Comparison of ENCODE assay signal across 8 cellular contexts in genomic region chr12:130839770-130840355, GRCh38. TPM values are rescaled to one million over a fixed set of nuclear protein-coding genes. Genes with fewer than 3 reads are reported as not detected.
DNase-seq lines count a peak whose midpoint lies in the region; ATAC-seq lines count a peak whose summit lies in the region.

No MANE protein-coding gene starts in this region.

- no peaks in the 10 kb centered on the region for H3K36me3 Mint-ChIP-seq in activated naive CD4-positive, alpha-beta T cell treated with anti-CD3 and anti-CD28 coated beads for 36 hours (ENCODE audit: low read depth)
- H3K36me3 Mint-ChIP-seq in activated T-helper 1 cell treated with anti-CD3 and anti-CD28 coated beads, Interleukin-12 subunit alpha, Interleukin-12 subunit beta, Interleukin-2, Interleukin-4 antibody, amounts not matched to agents 30 ng/mL and 10 ng/mL and 1 ng/mL, durations not matched to agents 14 hours and 24 hours and 36 hours (ENCODE audit: low read depth), result no peaks in the 10 kb centered on the region

- intact Hi-C loops in activated naive CD4-positive, alpha-beta T cell treated with anti-CD3 and anti-CD28 coated beads for 36 hours (cut with micrococcal nuclease), result loop anchor here (1.0 to 2.0 kb wide), 2 partner anchors 21 to 31 kb away; no protein-coding TSS in a partner anchor
- intact Hi-C loops in activated T-helper 1 cell treated with anti-CD3 and anti-CD28 coated beads, Interleukin-12 subunit alpha, Interleukin-12 subunit beta, Interleukin-2, Interleukin-4 antibody, amounts not matched to agents 30 ng/mL and 10 ng/mL and 1 ng/mL, durations not matched to agents 14 hours and 24 hours and 36 hours (cut with micrococcal nuclease), result loop anchor here (1.0 to 5.0 kb wide), 4 partner anchors 14 to 78 kb away; no protein-coding TSS in a partner anchor

- H3K9me3 ChIP-seq in thymus (ENCODE audit: control insufficient read depth), result no peaks in the 10 kb centered on the region

- CTCF ChIA-PET in activated naive CD4-positive, alpha-beta T cell treated with anti-CD3 and anti-CD28 coated beads for 36 hours (lab: Charles Lee), result interaction anchor here (0.6 to 4.8 kb wide), 2 partner anchors 14 to 17 kb away, joined by 3 to 29 read pairs; no protein-coding TSS in a partner anchor

- H3K9me3 Mint-ChIP-seq in activated naive CD4-positive, alpha-beta T cell treated with anti-CD3 and anti-CD28 coated beads for 36 hours, result no peaks in the 10 kb centered on the region
- H3K9me3 Mint-ChIP-seq in activated T-helper 1 cell treated with anti-CD3 and anti-CD28 coated beads, Interleukin-12 subunit alpha, Interleukin-12 subunit beta, Interleukin-2, Interleukin-4 antibody, amounts not matched to agents 30 ng/mL and 10 ng/mL and 1 ng/mL, durations not matched to agents 14 hours and 24 hours and 36 hours, result no peaks in the 10 kb centered on the region

- H3K27ac ChIP-seq in layer of hippocampus (ENCODE audit: low read depth, low read length) (peak overlapping the region; percentile 4), thymus (ENCODE audit: low read depth) (no peak overlapping the region)

- ATAC-seq in HG03469 (IDR thresholded peaks at IDR 0.05; ENCODE audit: unreplicated experiment) (no peak), HG02884 (IDR thresholded peaks at IDR 0.05; ENCODE audit: unreplicated experiment) (no peak)

- DNase-seq in activated naive CD4-positive, alpha-beta T cell treated with anti-CD3 and anti-CD28 coated beads for 36 hours, result no peak
- no peak for DNase-seq in activated naive CD4-positive, alpha-beta T cell (lab: John Stamatoyannopoulos, UW)
- no peak for DNase-seq in activated T-helper 1 cell treated with anti-CD3 and anti-CD28 coated beads, Interleukin-12 subunit alpha, Interleukin-12 subunit beta, Interleukin-2, Interleukin-4 antibody, amounts not matched to agents 30 ng/mL and 10 ng/mL and 1 ng/mL, durations not matched to agents 14 hours and 24 hours and 36 hours (ENCODE audit: low spot score)
- DNase-seq in stimulated activated CD4-positive, alpha-beta T cell treated with anti-CD3 and anti-CD28 coated beads, Interleukin-2, amount 100 ng/mL, for 24 hours, result no peak

- H3K27me3 Mint-ChIP-seq in activated naive CD4-positive, alpha-beta T cell treated with anti-CD3 and anti-CD28 coated beads for 36 hours (ENCODE audit: low read depth), result no peaks in the 10 kb centered on the region
- H3K27me3 Mint-ChIP-seq in activated T-helper 1 cell treated with anti-CD3 and anti-CD28 coated beads, Interleukin-12 subunit alpha, Interleukin-12 subunit beta, Interleukin-2, Interleukin-4 antibody, amounts not matched to agents 30 ng/mL and 10 ng/mL and 1 ng/mL, durations not matched to agents 14 hours and 24 hours and 36 hours (ENCODE audit: insufficient read depth), result no peaks in the 10 kb centered on the region

- peak overlapping the region; percentile 21 for H3K27ac Mint-ChIP-seq in activated naive CD4-positive, alpha-beta T cell treated with anti-CD3 and anti-CD28 coated beads for 36 hours
- H3K27ac Mint-ChIP-seq in activated T-helper 1 cell treated with anti-CD3 and anti-CD28 coated beads, Interleukin-12 subunit alpha, Interleukin-12 subunit beta, Interleukin-2, Interleukin-4 antibody, amounts not matched to agents 30 ng/mL and 10 ng/mL and 1 ng/mL, durations not matched to agents 14 hours and 24 hours and 36 hours, result no peak overlapping the region

- 81% methylated on average over 11 of the region's 11 CpGs for WGBS in thymus

- peaks cover 29% of the 10 kb centered on the region for H3K4me1 Mint-ChIP-seq in activated naive CD4-positive, alpha-beta T cell treated with anti-CD3 and anti-CD28 coated beads for 36 hours (ENCODE audit: low read depth)
- peaks cover 25% of the 10 kb centered on the region for H3K4me1 Mint-ChIP-seq in activated T-helper 1 cell treated with anti-CD3 and anti-CD28 coated beads, Interleukin-12 subunit alpha, Interleukin-12 subunit beta, Interleukin-2, Interleukin-4 antibody, amounts not matched to agents 30 ng/mL and 10 ng/mL and 1 ng/mL, durations not matched to agents 14 hours and 24 hours and 36 hours (ENCODE audit: low read depth)

- no peaks in the 10 kb centered on the region for H3K36me3 ChIP-seq in thymus (ENCODE audit: control insufficient read depth, insufficient read depth)

- H3K27me3 ChIP-seq in layer of hippocampus (ENCODE audit: control insufficient read depth, insufficient read depth, low read length), result no peaks in the 10 kb centered on the region
- H3K27me3 ChIP-seq in thymus (ENCODE audit: control insufficient read depth, insufficient read depth), result no peaks in the 10 kb centered on the region

- H3K4me3 ChIP-seq in thymus (ENCODE audit: low read length), result peak overlapping the region; percentile 94

- H3K4me1 ChIP-seq in thymus (ENCODE audit: control insufficient read depth, insufficient read depth, low read length), result peaks cover 3% of the 10 kb centered on the region

- peak overlapping the region; percentile 70 for H3K4me3 Mint-ChIP-seq in activated naive CD4-positive, alpha-beta T cell treated with anti-CD3 and anti-CD28 coated beads for 36 hours
- H3K4me3 Mint-ChIP-seq in activated T-helper 1 cell treated with anti-CD3 and anti-CD28 coated beads, Interleukin-12 subunit alpha, Interleukin-12 subunit beta, Interleukin-2, Interleukin-4 antibody, amounts not matched to agents 30 ng/mL and 10 ng/mL and 1 ng/mL, durations not matched to agents 14 hours and 24 hours and 36 hours, result peak overlapping the region; percentile 79

RNA-seq across cellular contexts. Expression of gene STX2, which starts 0.8 kb away (rescaled TPM):
- 10 to 100 TPM; 10.8 to 13.6 TPM for total RNA-seq in activated naive CD4-positive, alpha-beta T cell treated with anti-CD3 and anti-CD28 coated beads for 36 hours
- 15.9 and 17.9 TPM in 2 replicates for total RNA-seq in activated T-helper 1 cell treated with anti-CD3 and anti-CD28 coated beads, Interleukin-12 subunit alpha, Interleukin-12 subunit beta, Interleukin-2, Interleukin-4 antibody, amounts not matched to agents 30 ng/mL and 10 ng/mL and 1 ng/mL, durations not matched to agents 14 hours and 24 hours and 36 hours
- 18.3 TPM for polyA plus RNA-seq in thymus

RNA-seq across cellular contexts. Expression of gene RAN, which starts 32.0 kb away (rescaled TPM):
- 1,000 to 10,000 TPM; 2,370 to 2,418 TPM for total RNA-seq in activated naive CD4-positive, alpha-beta T cell treated with anti-CD3 and anti-CD28 coated beads for 36 hours
- total RNA-seq in activated T-helper 1 cell treated with anti-CD3 and anti-CD28 coated beads, Interleukin-12 subunit alpha, Interleukin-12 subunit beta, Interleukin-2, Interleukin-4 antibody, amounts not matched to agents 30 ng/mL and 10 ng/mL and 1 ng/mL, durations not matched to agents 14 hours and 24 hours and 36 hours, result 1,823 and 1,852 TPM in 2 replicates
- 295 TPM for polyA plus RNA-seq in thymus
